Comparison of ENCODE assay signal across 8 cellular contexts in genomic region chr11:110295086-110295485, GRCh38. TPM values are rescaled to one million over a fixed set of nuclear protein-coding genes. Genes with fewer than 3 reads are reported as not detected.
DNase-seq lines count a peak whose midpoint lies in the region; ATAC-seq and TF ChIP-seq lines count a peak whose summit lies in the region.

No MANE protein-coding gene starts in this region.

- H3K27me3 Mint-ChIP-seq in natural killer cell (ENCODE audit: low read depth in 2 of 2) = no peaks in the 10 kb centered on the region

- peaks cover 18 to 23% of the 10 kb centered on the region in 2 donors for H3K4me1 Mint-ChIP-seq in natural killer cell

- peak overlapping the region in 1 of 2 donors; percentile 43 for H3K27ac Mint-ChIP-seq in natural killer cell

- H3K27ac ChIP-seq in coronary artery = peak overlapping the region in 1 of 2 donors; percentile 97

- H3K36me3 ChIP-seq in BE2C (peaks cover 3% of the 10 kb centered on the region; the same call in 1 of the 2 replicates), MG63 (peaks cover 12% of the 10 kb centered on the region)

- H3K4me3 ChIP-seq in BE2C (ENCODE audit: low read depth, low read length) (peak overlapping the region; percentile 96), MG63 (peak overlapping the region; percentile 94), coronary artery (peak overlapping the region; percentile 98)

- no peaks in the 10 kb centered on the region for H3K9me3 ChIP-seq in BE2C
- no peaks in the 10 kb centered on the region for H3K9me3 ChIP-seq in MG63

- H3K4me1 ChIP-seq in BE2C = peaks cover 3% of the 10 kb centered on the region; the same call in 1 of the 2 replicates

- intact Hi-C loops in natural killer cell (cut with micrococcal nuclease) = loop anchor here (5.0 kb wide), 1 partner anchor 137 kb away; no protein-coding TSS in a partner anchor

- H3K27me3 ChIP-seq in BE2C (peaks cover 25% of the 10 kb centered on the region), MG63 (no peaks in the 10 kb centered on the region)

- peak overlapping the region; percentile 91 for H3K4me3 Mint-ChIP-seq in natural killer cell

- H3K36me3 Mint-ChIP-seq in natural killer cell = no peaks in the 10 kb centered on the region

- DNase-seq in BE2C (no peak), MG63 (no peak), coronary artery (ENCODE audit: low spot score) (no peak), natural killer cell (no peak), middle frontal gyrus (ENCODE audit: extremely low spot score, low spot score) (no peak)
- DNase-seq in activated effector memory CD4-positive, alpha-beta T cell treated with Interleukin-2 at 50 U/mL for 16 hours = no peak

- H3K9me3 Mint-ChIP-seq in natural killer cell = peaks cover 0 to under 1% of the 10 kb centered on the region in 2 donors

- TF ChIP-seq CTCF in BE2C (IDR thresholded peaks at IDR 0.05; ENCODE audit: low read depth, low read length) = no peak
- no peak for TF ChIP-seq CTCF in coronary artery (IDR thresholded peaks at IDR 0.05)
- no peak for TF ChIP-seq CTCF in natural killer cell (IDR thresholded peaks at IDR 0.05)

- ATAC-seq in natural killer cell = no peak
- ATAC-seq in HG03460 (IDR thresholded peaks at IDR 0.05; ENCODE audit: unreplicated experiment) = no peak
- ATAC-seq in GM18858 (IDR thresholded peaks at IDR 0.05; ENCODE audit: unreplicated experiment) = no peak

RNA-seq across cellular contexts. Expression of gene RDX, which starts 1.3 kb away (rescaled TPM):
- polyA plus RNA-seq in BE2C (2012; ENCODE audit: insufficient read depth, insufficient read length, low read depth) = 45.8 TPM
- total RNA-seq in MG63 (2014; rRNA removed; shearing (Covaris generic); ENCODE audit: low replicate concordance) = 69.5 and 161 TPM in 2 replicates
- 10 to 100 TPM; 22.6 to 31.1 (median 25.9) TPM for total RNA-seq in natural killer cell
